In the genomic region with DNA sequence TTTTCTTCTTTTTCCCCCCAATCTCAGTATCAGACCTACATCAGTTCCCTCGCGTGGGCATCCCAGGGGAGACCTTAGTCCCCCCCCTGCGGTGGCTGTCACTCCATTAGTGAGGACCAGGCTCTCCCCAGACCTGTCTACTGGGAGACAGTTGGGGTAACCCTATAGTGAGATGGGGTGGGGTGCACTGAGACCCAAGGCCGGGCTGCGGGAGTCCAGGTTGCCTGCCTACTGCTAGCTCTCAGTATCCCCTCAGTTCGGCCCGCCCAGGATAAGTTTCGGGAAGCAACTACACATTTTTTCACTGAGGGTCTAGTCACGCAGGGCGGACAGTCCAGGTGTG, we compare ENCODE assay signal across 8 cellular contexts. TPM values are rescaled to one million over a fixed set of nuclear protein-coding genes. Genes with fewer than 3 reads are reported as not detected.
DNase-seq lines count a peak whose midpoint lies in the region; ATAC-seq and TF ChIP-seq lines count a peak whose summit lies in the region.

No MANE protein-coding gene starts in this region.

- DNase-seq in PC-9 (no peak), fibroblast of lung (ENCODE audit: low read depth in 2 of 2) (no peak), psoas muscle (peak in 1 of 2 donors; percentile 61), hippocampal formation (lab: John Stamatoyannopoulos, UW) (no peak), GOT3 (lab: John Stamatoyannopoulos, UW) (no peak), retina (no peak), NCI-H524 (lab: John Stamatoyannopoulos, UW) (no peak)

- TF ChIP-seq CTCF in PC-9 (conservative IDR thresholded peaks at IDR 0.05) (no peak), fibroblast of lung (conservative IDR thresholded peaks at IDR 0.05 in 1 of 2, IDR thresholded peaks at IDR 0.05 in 1 of 2; ENCODE audit: low read depth in 1 of 2, low read length in 2 of 2) (no peak), psoas muscle (IDR thresholded peaks at IDR 0.05) (no peak)

- H3K27me3 ChIP-seq in PC-9 (ENCODE audit: insufficient read depth, low read depth) (no peaks in the 10 kb centered on the region), fibroblast of lung (ENCODE audit: control insufficient read depth, insufficient read depth, low read length) (no peaks in the 10 kb centered on the region), psoas muscle (ENCODE audit: insufficient read depth in 3 of 3, low read length in 2 of 3) (no peaks in the 10 kb centered on the region)

- POLR2A ChIA-PET in PC-9 (lab: Charles Lee; ENCODE audit: unreplicated experiment), result no interaction called here

- CTCF ChIA-PET in PC-9 (lab: Charles Lee), result interaction anchor here (0.6 kb wide), 1 partner anchor 9 kb away, joined by 7 read pairs; no protein-coding TSS in a partner anchor

- peak in 1 of 4 donors; percentile 11 for ATAC-seq in psoas muscle

- peaks cover 10% of the 10 kb centered on the region for H3F3A ChIP-seq in PC-9 (ENCODE audit: insufficient read depth, low read depth)

- 65 to 69% (median 67%) methylated on average over 10 of the region's 10 CpGs for WGBS in psoas muscle, 3 donors

- H3K4me3 ChIP-seq in PC-9 (peak overlapping the region; percentile 68), fibroblast of lung (replicated peaks in 1 of 4; ENCODE audit: control extremely low read depth in 1 of 4, insufficient read depth in 1 of 4, low read depth in 3 of 4, low read length in 4 of 4) (peak overlapping the region; percentile 40 to 67 (median 54)), psoas muscle (peak overlapping the region; percentile 95)

- intact Hi-C loops in PC-9 (cut with micrococcal nuclease; ENCODE audit: unreplicated experiment), result no loop called here
- intact Hi-C loops in psoas muscle (cut with DNase I), result loop anchor here (5.0 kb wide), 2 partner anchors 69 to 116 kb away; partner anchors contain the start of gene MCCC1 (in 1 of the 2)

- H2AFZ ChIP-seq in PC-9 (peak overlapping the region; percentile 93), fibroblast of lung (ENCODE audit: low read length) (peak overlapping the region; percentile 67)

- H3K9me2 ChIP-seq in PC-9 (ENCODE audit: insufficient read depth), result no peaks in the 10 kb centered on the region

- H3K9ac ChIP-seq in ES-I3 (ENCODE audit: low read depth, low read length) (peak overlapping the region; percentile 58), fibroblast of lung (ENCODE audit: insufficient read depth, low read length) (peak overlapping the region; percentile 67)

- H3K4me2 ChIP-seq in PC-9, result peak overlapping the region; percentile 86
- peak overlapping the region; percentile 44 for H3K4me2 ChIP-seq in fibroblast of lung (ENCODE audit: extremely low read depth, insufficient read depth, low read length)

- H3K36me3 ChIP-seq in ES-I3 (ENCODE audit: insufficient read depth, low read length), result no peaks in the 10 kb centered on the region
- no peaks in the 10 kb centered on the region for H3K36me3 ChIP-seq in PC-9 (ENCODE audit: low read depth)
- no peaks in the 10 kb centered on the region for H3K36me3 ChIP-seq in fibroblast of lung (ENCODE audit: control insufficient read depth, insufficient read depth, low read length)
- no peaks in the 10 kb centered on the region for H3K36me3 ChIP-seq in psoas muscle (ENCODE audit: insufficient read depth in 1 of 2, low read depth in 1 of 2)

- H3K4me1 ChIP-seq in ES-I3 (ENCODE audit: insufficient read depth, low read length) (peaks cover 4% of the 10 kb centered on the region; the same call in 1 of the 2 replicates), PC-9 (replicated peaks; ENCODE audit: insufficient read depth) (peaks cover 20% of the 10 kb centered on the region), fibroblast of lung (ENCODE audit: control insufficient read depth, extremely low read depth, insufficient read depth, low read length) (no peaks in the 10 kb centered on the region), psoas muscle (peaks cover 20% of the 10 kb centered on the region)

- peaks cover 39% of the 10 kb centered on the region for H3K79me2 ChIP-seq in PC-9 (ENCODE audit: low read depth)
- H3K79me2 ChIP-seq in fibroblast of lung (ENCODE audit: control insufficient read depth, insufficient read depth, low read length), result peaks cover 38% of the 10 kb centered on the region

- no peak overlapping the region for H3K27ac ChIP-seq in PC-9
- H3K27ac ChIP-seq in fibroblast of lung (ENCODE audit: insufficient read depth, low read length), result peak overlapping the region; percentile 38
- peak overlapping the region; percentile 89 for H3K27ac ChIP-seq in psoas muscle

- H3K9me3 ChIP-seq in ES-I3 (ENCODE audit: control insufficient read depth, insufficient read depth, low read length), result no peaks in the 10 kb centered on the region
- H3K9me3 ChIP-seq in PC-9 (ENCODE audit: insufficient read depth, low read depth), result no peaks in the 10 kb centered on the region
- no peaks in the 10 kb centered on the region for H3K9me3 ChIP-seq in fibroblast of lung (ENCODE audit: control insufficient read depth, insufficient read depth, low read depth, low read length)
- H3K9me3 ChIP-seq in psoas muscle, result no peaks in the 10 kb centered on the region

- H4K20me1 ChIP-seq in PC-9 (ENCODE audit: insufficient read depth), result peaks cover 29% of the 10 kb centered on the region
- no peaks in the 10 kb centered on the region for H4K20me1 ChIP-seq in fibroblast of lung (ENCODE audit: control insufficient read depth, extremely low read depth, insufficient read depth, low read length)

- no TSS peak for BruUV-seq in PC-9 (replicated peaks; lab: Mats Ljungman, UMichigan)

RNA-seq across cellular contexts. Expression of gene DCUN1D1, which starts 0.7 kb away (rescaled TPM):
- total RNA-seq in PC-9 (2021), result 80.3 and 93.5 TPM in 2 replicates
- total RNA-seq in fibroblast of lung, result 26.6 and 27.5 TPM in 2 replicates
- 27.7 and 31.0 TPM in 2 replicates for polyA plus RNA-seq in fibroblast of lung
- polyA plus RNA-seq in fibroblast of lung (2012), result 18.1 and 18.8 TPM in 2 replicates
- 0.22 and 0.90 TPM in 2 replicates for polyA minus RNA-seq in fibroblast of lung (ENCODE audit: low replicate concordance)
- total RNA-seq in psoas muscle, result 10 to 100 TPM; 41.5 to 97.8 (median 50.7) TPM
- 10 to 100 TPM; 11.6 to 57.7 (median 25.8) TPM for polyA plus RNA-seq in psoas muscle
